ENCODE assay signal across 1 cellular context in the genomic region with DNA sequence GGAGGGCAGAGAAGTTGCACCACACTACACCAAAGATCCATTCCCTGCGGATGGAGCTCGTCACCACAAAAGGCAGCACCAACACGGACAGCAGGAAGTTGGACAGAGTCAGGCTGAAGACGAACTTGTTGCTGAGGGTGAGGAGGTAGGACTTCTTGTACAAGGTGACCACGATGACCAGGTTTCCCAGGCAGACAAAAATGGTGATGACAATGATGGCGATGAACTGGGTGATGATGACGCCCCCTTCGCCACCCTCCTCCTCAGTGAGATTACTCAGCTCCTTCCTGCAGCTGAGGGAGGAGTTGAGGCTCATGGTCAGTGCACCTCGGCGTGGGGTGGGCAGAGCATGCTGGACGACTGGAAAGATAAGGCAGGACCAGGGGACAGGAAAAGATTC.
TF ChIP-seq lines count a peak whose summit lies in the region.

No MANE protein-coding gene starts in this region.

TF ChIP-seq in HepG2, 621 proteins besides CTCF, POLR2A, EP300 and RAD21:
- TF ChIP-seq CBX2 (IDR thresholded peaks at IDR 0.05; ENCODE audit: low read depth, low read length) (no peak), CBX2 (CRISPR knock-in tag; IDR thresholded peaks at IDR 0.05; ENCODE audit: low read depth) (no peak), CREB1 (IDR thresholded peaks at IDR 0.05) (peak; percentile 52; the same call in 1 of the 2 replicates), CREB1 (CRISPR knock-in tag; IDR thresholded peaks at IDR 0.05) (no peak)
TF ChIP-seq in HepG2: peak in this region for 1.
